Comparison of ENCODE assay signal across 1 cellular context in the genomic region with DNA sequence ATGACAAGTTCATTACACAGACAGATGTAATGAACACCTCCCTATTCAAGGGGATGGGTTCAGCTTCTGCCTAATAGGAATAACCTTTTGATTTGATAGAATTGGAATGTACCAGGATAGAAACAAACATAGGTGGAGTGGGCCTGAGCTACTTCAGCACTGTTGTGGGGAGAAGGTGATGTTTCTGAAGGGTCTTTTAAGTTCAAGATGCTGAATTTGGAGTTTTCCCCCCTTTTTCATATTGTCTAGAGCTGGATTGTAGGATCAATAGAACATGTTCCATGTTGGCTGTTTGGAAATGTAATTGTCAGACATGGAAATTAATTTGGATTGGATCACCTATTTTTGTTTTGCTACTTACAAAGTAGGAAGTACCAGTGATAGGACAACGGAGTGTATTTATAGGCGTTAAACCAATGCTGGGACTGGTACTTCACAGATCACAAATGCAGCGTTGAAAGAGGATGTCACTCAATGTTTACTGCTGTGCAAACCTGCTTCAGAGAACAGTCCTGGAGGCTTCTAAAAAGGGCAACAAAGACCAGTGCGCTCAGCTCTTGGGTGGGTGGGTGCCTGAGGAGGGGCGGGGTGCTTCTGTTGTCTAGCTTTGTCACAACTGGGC.
TF ChIP-seq lines count a peak whose summit lies in the region.

No MANE protein-coding gene starts in this region.

TF ChIP-seq in HCT116, 20 proteins besides CTCF, POLR2A, EP300 and RAD21 (continued from another document):
- TF ChIP-seq FOSL1 (IDR thresholded peaks at IDR 0.05; ENCODE audit: low read depth) (no peak), TCF7L2 (IDR thresholded peaks at IDR 0.05; ENCODE audit: borderline replicate concordance, extremely low read depth, insufficient read depth, insufficient read length) (no peak), CBX3 (IDR thresholded peaks at IDR 0.05; ENCODE audit: low read depth) (no peak), EZH2 (IDR thresholded peaks at IDR 0.05) (no peak), SIN3A (IDR thresholded peaks at IDR 0.05; ENCODE audit: low read depth) (no peak), EZH2phosphoT487 (IDR thresholded peaks at IDR 0.05; ENCODE audit: borderline replicate concordance) (no peak)
- TF ChIP-seq, protein P1, sequence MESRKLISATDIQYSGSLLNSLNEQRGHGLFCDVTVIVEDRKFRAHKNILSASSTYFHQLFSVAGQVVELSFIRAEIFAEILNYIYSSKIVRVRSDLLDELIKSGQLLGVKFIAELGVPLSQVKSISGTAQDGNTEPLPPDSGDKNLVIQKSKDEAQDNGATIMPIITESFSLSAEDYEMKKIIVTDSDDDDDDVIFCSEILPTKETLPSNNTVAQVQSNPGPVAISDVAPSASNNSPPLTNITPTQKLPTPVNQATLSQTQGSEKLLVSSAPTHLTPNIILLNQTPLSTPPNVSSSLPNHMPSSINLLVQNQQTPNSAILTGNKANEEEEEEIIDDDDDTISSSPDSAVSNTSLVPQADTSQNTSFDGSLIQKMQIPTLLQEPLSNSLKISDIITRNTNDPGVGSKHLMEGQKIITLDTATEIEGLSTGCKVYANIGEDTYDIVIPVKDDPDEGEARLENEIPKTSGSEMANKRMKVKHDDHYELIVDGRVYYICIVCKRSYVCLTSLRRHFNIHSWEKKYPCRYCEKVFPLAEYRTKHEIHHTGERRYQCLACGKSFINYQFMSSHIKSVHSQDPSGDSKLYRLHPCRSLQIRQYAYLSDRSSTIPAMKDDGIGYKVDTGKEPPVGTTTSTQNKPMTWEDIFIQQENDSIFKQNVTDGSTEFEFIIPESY (IDR thresholded peaks at IDR 0.05; ENCODE audit: extremely low read depth, insufficient replicate concordance, low read length) = no peak
